In the genomic region with DNA sequence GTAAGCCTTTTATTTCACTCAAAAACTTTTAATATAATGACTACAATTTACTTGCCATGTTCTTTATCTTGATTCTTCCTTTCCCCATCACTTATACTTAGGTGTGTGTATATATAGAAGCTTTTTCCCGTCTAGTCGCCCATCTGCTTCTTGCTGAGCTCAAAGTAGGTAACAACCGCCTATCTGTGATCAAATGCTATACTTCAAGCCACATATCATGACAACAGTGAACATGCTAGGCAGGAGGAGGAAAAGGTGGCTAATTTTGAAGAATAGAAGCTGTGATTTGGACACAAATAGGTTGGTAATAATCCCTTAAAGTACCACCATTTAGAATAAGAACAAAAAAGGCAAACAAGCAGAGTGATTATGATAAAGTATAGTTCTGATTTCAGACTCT, we compare ENCODE assay signal across 8 cellular contexts.
"Had no signal": no experiment of that assay in that cellular context is flagged by ENCODE, and none has a peak within 500 bp of the region (broad histone marks: within the 10 kb centered on the region; RNA-seq: fewer than 3 reads in every experiment).

No MANE protein-coding gene starts in this region.

- H3K27ac ChIP-seq: HL-60, KMS-11 had no signal

- H3K36me3 Mint-ChIP-seq: IgD-negative memory B cell had no signal

- H3K27ac Mint-ChIP-seq: IgD-negative memory B cell had no signal

- H3K4me2 ChIP-seq: KMS-11 had no signal

- H3K4me3 ChIP-seq: K562 had no signal

- ATAC-seq: HepG2, K562 had no signal

- H3K9ac ChIP-seq: KMS-11 had no signal

- H3K4me1 Mint-ChIP-seq: IgD-negative memory B cell had no signal

- H3K4me3 Mint-ChIP-seq: IgD-negative memory B cell had no signal

- H3K27me3 Mint-ChIP-seq: IgD-negative memory B cell had no signal

- DNase-seq: IMR-90, KBM-7, KG1 had no signal
